11 cellular contexts compared by ENCODE assay signal in genomic region chr10:89115876-89116627, GRCh38.
A peak's percentile ranks its signal among the peaks of the same experiment; 100 is the strongest.
DNase-seq lines count a peak whose midpoint lies in the region; ATAC-seq lines count a peak whose summit lies in the region.
"Had no signal": no experiment of that assay in that cellular context is flagged by ENCODE, and none has a peak within 500 bp of the region (broad histone marks: within the 10 kb centered on the region; RNA-seq: fewer than 3 reads in every experiment).

No MANE protein-coding gene starts in this region.

- H4K91ac ChIP-seq in mesenchymal stem cell (ENCODE audit: low read length), result no peak overlapping the region

- no peak overlapping the region for H4K8ac ChIP-seq in mesenchymal stem cell (ENCODE audit: low read length)

- no peak overlapping the region for H2AK5ac ChIP-seq in mesenchymal stem cell (ENCODE audit: low read length, severe bottlenecking)

- no peak overlapping the region for H3K4me2 ChIP-seq in mesenchymal stem cell (ENCODE audit: low read length, poor library complexity, severe bottlenecking)

- H2BK15ac ChIP-seq in mesenchymal stem cell (ENCODE audit: low read depth, poor library complexity, severe bottlenecking), result no peak overlapping the region

- no peak overlapping the region for H3K23ac ChIP-seq in mesenchymal stem cell (ENCODE audit: low read length in 2 of 2)

- ATAC-seq in HG03196 (IDR thresholded peaks at IDR 0.05; ENCODE audit: unreplicated experiment) (no peak), HG03095 (IDR thresholded peaks at IDR 0.05; ENCODE audit: unreplicated experiment) (no peak)

- H2AFZ ChIP-seq in mesenchymal stem cell (ENCODE audit: low read depth, low read length), result no peak overlapping the region

- H3K79me1 ChIP-seq in mesenchymal stem cell (replicated peaks; ENCODE audit: low read length, poor library complexity, severe bottlenecking), result no peaks in the 10 kb centered on the region

- H2BK5ac ChIP-seq in mesenchymal stem cell (ENCODE audit: low read depth, low read length, poor library complexity, severe bottlenecking), result no peak overlapping the region

- H3K4ac ChIP-seq in mesenchymal stem cell (ENCODE audit: low read depth in 1 of 2, low read length in 2 of 2), result no peak overlapping the region

- H3K9me3 ChIP-seq in MG63 (peaks cover 3% of the 10 kb centered on the region; the same call in 1 of the 2 replicates), mesenchymal stem cell (ENCODE audit: control insufficient read depth, low read length) (peaks cover 3% of the 10 kb centered on the region)
- H3K9me3 ChIP-seq: upper lobe of left lung had no signal

- no peak overlapping the region for H2BK12ac ChIP-seq in mesenchymal stem cell (ENCODE audit: low read length in 2 of 2)

- H3K4me3 ChIP-seq in MG63 (no peak overlapping the region), mesenchymal stem cell (ENCODE audit: insufficient read depth in 1 of 2, low read depth in 1 of 2, low read length in 2 of 2) (no peak overlapping the region)
- H3K4me3 ChIP-seq: upper lobe of left lung had no signal

- DNase-seq in EH (ENCODE audit: low read depth) (peak; percentile 84), MG63 (peak; percentile 36), dedifferentiated amniotic fluid mesenchymal stem cell (ENCODE audit: extremely low spot score) (peak; percentile 47), mesenchymal stem cell (peak; percentile 47), KG1 (lab: John Stamatoyannopoulos, UW) (no peak)
- no peak for DNase-seq in effector CD4-positive, alpha-beta T cell
- DNase-seq: activated T-cell treated with anti-CD3 and anti-CD28 coated beads, Interleukin-2, amount 50 U/mL, for 1 hour; NCI-H1417 had no signal

- H3K36me3 ChIP-seq in MG63 (no peaks in the 10 kb centered on the region), mesenchymal stem cell (ENCODE audit: control insufficient read depth in 1 of 2, insufficient read depth in 2 of 2, low read depth in 1 of 2, low read length in 2 of 2) (no peaks in the 10 kb centered on the region)
- H3K36me3 ChIP-seq: upper lobe of left lung had no signal

- peaks cover 2% of the 10 kb centered on the region for H3K4me1 ChIP-seq in mesenchymal stem cell (ENCODE audit: control insufficient read depth, insufficient read depth, low read depth, low read length)
- H3K4me1 ChIP-seq: upper lobe of left lung had no signal

- H3K14ac ChIP-seq in mesenchymal stem cell (ENCODE audit: low read length in 2 of 2), result no peak overlapping the region

- no peak overlapping the region for H3K27ac ChIP-seq in mesenchymal stem cell (ENCODE audit: low read length, poor library complexity, severe bottlenecking)
- H3K27ac ChIP-seq: upper lobe of left lung had no signal

- H3K18ac ChIP-seq in mesenchymal stem cell (ENCODE audit: low read depth in 1 of 2, low read length in 2 of 2), result no peak overlapping the region

- no peaks in the 10 kb centered on the region for H3K27me3 ChIP-seq in MG63
- no peaks in the 10 kb centered on the region for H3K27me3 ChIP-seq in mesenchymal stem cell (ENCODE audit: control insufficient read depth in 1 of 2, insufficient read depth in 1 of 2, low read length in 2 of 2)
- H3K27me3 ChIP-seq: upper lobe of left lung had no signal

- no peak overlapping the region for H2BK120ac ChIP-seq in mesenchymal stem cell (ENCODE audit: low read depth, low read length)

- no peak overlapping the region for H3K9ac ChIP-seq in mesenchymal stem cell (ENCODE audit: low read length)

- WGBS in mesenchymal stem cell, result 77% methylated on average over 3 of the region's 9 CpGs

Comparison
In these comparisons a context has a peak if more than half of its experiments do, and no peak if none do; other contexts are left out.
1. DNase-seq: peak in EH (single experiment), MG63 (single experiment), dedifferentiated amniotic fluid mesenchymal stem cell (single experiment) and mesenchymal stem cell (single experiment); none in KG1 (single experiment) and effector CD4-positive, alpha-beta T cell (single experiment).